In the genomic region with DNA sequence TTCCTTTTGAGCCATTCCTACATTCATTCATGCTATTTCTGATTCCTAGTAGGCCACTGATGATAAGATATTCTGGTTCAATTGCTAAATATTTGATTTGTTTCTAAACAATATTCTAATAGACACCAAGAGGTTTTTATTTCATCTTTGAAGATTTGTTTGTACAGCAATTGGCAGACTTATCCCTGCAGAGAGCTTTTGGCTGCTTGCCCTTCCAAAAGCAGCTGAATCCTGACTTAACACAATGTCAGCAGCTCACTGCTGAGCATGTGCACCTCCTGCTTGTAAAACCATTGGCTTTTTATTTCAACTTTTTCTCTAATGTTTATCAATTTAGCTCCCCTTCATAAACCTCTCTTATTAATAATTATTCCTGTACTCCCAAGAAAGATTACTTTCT, we compare ENCODE assay signal across 12 cellular contexts. TPM values are rescaled to one million over a fixed set of nuclear protein-coding genes. Genes with fewer than 3 reads are reported as not detected.
A peak's percentile ranks its signal among the peaks of the same experiment; 100 is the strongest.
DNase-seq lines count a peak whose midpoint lies in the region; TF ChIP-seq lines count a peak whose summit lies in the region.
"Had no signal": no experiment of that assay in that cellular context is flagged by ENCODE, and none has a peak within 500 bp of the region (broad histone marks: within the 10 kb centered on the region; RNA-seq: fewer than 3 reads in every experiment).

No MANE protein-coding gene starts in this region.

- DNase-seq in DMS 273 (lab: John Stamatoyannopoulos, UW; ENCODE audit: unreplicated experiment) (peak; percentile 70), NCI-H1694 treated with DMSO at 0.1 percent for 48 hours (lab: John Stamatoyannopoulos, UW) (peak; percentile 66), anterior cingulate cortex (lab: John Stamatoyannopoulos, UW) (peak in 36 of 58 donors; percentile 1 to 41 (median 7)), inferior parietal cortex (ENCODE audit: extremely low spot score) (peak; percentile 43), NCI-H226 (no peak), osteoblast (ENCODE audit: insufficient read length, low spot score, missing footprints) (no peak)
- no peak for DNase-seq in stimulated activated CD4-positive, alpha-beta T cell treated with anti-CD3 and anti-CD28 coated beads, Interleukin-15, amount 100 ng/mL, for 24 hours
- no peak for DNase-seq in activated CD4-positive, alpha-beta T cell treated with anti-CD3 and anti-CD28 coated beads for 4 hours
- DNase-seq: foreskin melanocyte, upper lobe of right lung had no signal

- no peaks in the 10 kb centered on the region for H3K9me3 ChIP-seq in osteoblast (ENCODE audit: low read depth, low read length)
- H3K9me3 ChIP-seq: upper lobe of right lung had no signal

- H3K79me2 ChIP-seq in osteoblast (ENCODE audit: insufficient read depth, low read length), result no peaks in the 10 kb centered on the region

- no peak overlapping the region for H2AFZ ChIP-seq in osteoblast (ENCODE audit: low read length)

- H4K20me1 ChIP-seq in osteoblast (ENCODE audit: insufficient read depth, low read length), result no peaks in the 10 kb centered on the region

- H3K36me3 ChIP-seq in osteoblast (ENCODE audit: insufficient read depth, low read length), result no peaks in the 10 kb centered on the region
- H3K36me3 ChIP-seq: upper lobe of right lung had no signal

- no peaks in the 10 kb centered on the region for H3K4me1 ChIP-seq in osteoblast (ENCODE audit: insufficient read depth, low read length)
- H3K4me1 ChIP-seq: upper lobe of right lung had no signal

- TF ChIP-seq CTCF in osteoblast (IDR thresholded peaks at IDR 0.05; ENCODE audit: extremely low read depth, low read depth, low read length), result no peak

- H3K4me3 ChIP-seq in osteoblast (ENCODE audit: insufficient read depth, low read length), result no peak overlapping the region
- H3K4me3 ChIP-seq: lung, upper lobe of right lung had no signal

- H3K27ac ChIP-seq in osteoblast (ENCODE audit: low read depth, low read length), result no peak overlapping the region
- H3K27ac ChIP-seq: upper lobe of right lung had no signal

- H3K27me3 ChIP-seq in osteoblast (ENCODE audit: insufficient read depth, low read length), result no peaks in the 10 kb centered on the region
- H3K27me3 ChIP-seq: upper lobe of right lung had no signal

- no peak overlapping the region for H3K4me2 ChIP-seq in osteoblast (ENCODE audit: insufficient read depth, low read length)

RNA-seq across cellular contexts. Expression of a gene that starts 45.3 kb away (rescaled TPM):
- total RNA-seq in osteoblast, result not detected in 2 replicates
- total RNA-seq: WTC11 had no signal

Comparison
In these comparisons a context has a peak if more than half of its experiments do, and no peak if none do; other contexts are left out.
1. DNase-seq: peak in DMS 273 (single experiment), NCI-H1694 treated with DMSO at 0.1 percent for 48 hours (single experiment), anterior cingulate cortex (36 of 58) and inferior parietal cortex (single experiment); none in NCI-H226 (single experiment), osteoblast (single experiment), stimulated activated CD4-positive, alpha-beta T cell treated with anti-CD3 and anti-CD28 coated beads, Interleukin-15, amount 100 ng/mL, for 24 hours (single experiment) and activated CD4-positive, alpha-beta T cell treated with anti-CD3 and anti-CD28 coated beads for 4 hours (0 of 2).